Comparison of ENCODE assay signal across 22 cellular contexts in the genomic region with DNA sequence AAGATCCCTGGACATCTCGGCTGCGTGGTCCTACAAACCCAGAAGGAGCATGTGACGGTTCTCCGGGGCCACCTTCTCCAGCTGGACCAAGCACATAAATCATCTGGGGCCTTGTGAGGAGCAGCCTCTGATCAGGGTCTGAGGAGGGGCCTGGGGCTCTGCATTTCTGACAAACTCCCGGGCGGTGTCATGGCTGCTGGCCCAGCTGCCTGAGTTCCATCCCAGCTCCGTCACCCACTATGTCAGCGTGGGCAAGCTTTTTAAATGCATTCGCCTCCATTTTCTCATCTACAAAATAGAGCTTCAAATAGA.
A peak's percentile ranks its signal among the peaks of the same experiment; 100 is the strongest.
DNase-seq lines count a peak whose midpoint lies in the region; ATAC-seq and TF ChIP-seq lines count a peak whose summit lies in the region.
"Had no signal": no experiment of that assay in that cellular context is flagged by ENCODE, and none has a peak within 500 bp of the region (broad histone marks: within the 10 kb centered on the region; RNA-seq: fewer than 3 reads in every experiment).

No MANE protein-coding gene starts in this region.

- TF ChIP-seq CTCF in chondrocyte (IDR thresholded peaks at IDR 0.05), result no peak
- TF ChIP-seq CTCF in stomach (IDR thresholded peaks at IDR 0.05), result no peak

- no peaks in the 10 kb centered on the region for H3K27me3 Mint-ChIP-seq in activated naive CD8-positive, alpha-beta T cell
- no peaks in the 10 kb centered on the region for H3K27me3 Mint-ChIP-seq in activated naive CD8-positive, alpha-beta T cell treated with anti-CD3 and anti-CD28 coated beads, Interleukin-2, amount 50 U/mL, for 24 hours
- H3K27me3 Mint-ChIP-seq in chondrocyte (ENCODE audit: low read depth), result no peaks in the 10 kb centered on the region
- no peaks in the 10 kb centered on the region for H3K27me3 Mint-ChIP-seq in naive thymus-derived CD8-positive, alpha-beta T cell
- H3K27me3 Mint-ChIP-seq: B cell had no signal

- H3K4me1 ChIP-seq in stomach, result peaks cover 25 to 55% (median 45%) of the 10 kb centered on the region in 4 donors

- no peaks in the 10 kb centered on the region for H3K36me3 Mint-ChIP-seq in activated naive CD8-positive, alpha-beta T cell
- H3K36me3 Mint-ChIP-seq in activated naive CD8-positive, alpha-beta T cell treated with anti-CD3 and anti-CD28 coated beads, Interleukin-2, amount 50 U/mL, for 24 hours (ENCODE audit: low read depth), result no peaks in the 10 kb centered on the region
- H3K36me3 Mint-ChIP-seq in chondrocyte (ENCODE audit: low read depth), result no peaks in the 10 kb centered on the region
- H3K36me3 Mint-ChIP-seq in naive thymus-derived CD8-positive, alpha-beta T cell, result no peaks in the 10 kb centered on the region
- H3K36me3 Mint-ChIP-seq: neural progenitor cell had no signal

- no peak overlapping the region for H3K27ac ChIP-seq in stomach
- H3K27ac ChIP-seq: A549, neural progenitor cell had no signal

- no peak overlapping the region for H3K4me3 Mint-ChIP-seq in activated naive CD8-positive, alpha-beta T cell
- H3K4me3 Mint-ChIP-seq in activated naive CD8-positive, alpha-beta T cell treated with anti-CD3 and anti-CD28 coated beads, Interleukin-2, amount 50 U/mL, for 24 hours, result no peak overlapping the region
- no peak overlapping the region for H3K4me3 Mint-ChIP-seq in chondrocyte (ENCODE audit: unreplicated experiment)
- peak overlapping the region in 6 of 10 donors; percentile 15 to 77 (median 48) for H3K4me3 Mint-ChIP-seq in naive thymus-derived CD8-positive, alpha-beta T cell
- H3K4me3 Mint-ChIP-seq: activated CD4-positive, alpha-beta memory T cell treated with anti-CD3 and anti-CD28 coated beads, Interleukin-2, amount 10 ng/mL, durations not matched to agents 7 days and 5 days; B cell had no signal

- ATAC-seq in activated naive CD8-positive, alpha-beta T cell treated with anti-CD3 and anti-CD28 coated beads, Interleukin-2, amount 50 U/mL, for 24 hours, result no peak
- ATAC-seq in naive thymus-derived CD8-positive, alpha-beta T cell, result no peak
- ATAC-seq in GM19455 (IDR thresholded peaks at IDR 0.05; ENCODE audit: unreplicated experiment) (no peak), HG02623 (IDR thresholded peaks at IDR 0.05; ENCODE audit: unreplicated experiment) (no peak)
- ATAC-seq: A549, GM12878, right cardiac atrium had no signal

- TF ChIP-seq EP300 in stomach (IDR thresholded peaks at IDR 0.05), result no peak

- peak overlapping the region; percentile 30 for H3K27ac Mint-ChIP-seq in activated naive CD8-positive, alpha-beta T cell
- no peak overlapping the region for H3K27ac Mint-ChIP-seq in activated naive CD8-positive, alpha-beta T cell treated with anti-CD3 and anti-CD28 coated beads, Interleukin-2, amount 50 U/mL, for 24 hours
- H3K27ac Mint-ChIP-seq in chondrocyte (ENCODE audit: unreplicated experiment), result peak overlapping the region; percentile 68
- peak overlapping the region; percentile 8 to 100 (median 92) for H3K27ac Mint-ChIP-seq in naive thymus-derived CD8-positive, alpha-beta T cell
- H3K27ac Mint-ChIP-seq: activated CD4-positive, alpha-beta memory T cell treated with anti-CD3 and anti-CD28 coated beads, Interleukin-2, amount 10 ng/mL, durations not matched to agents 7 days and 5 days; B cell had no signal

- POLR2A ChIA-PET in naive thymus-derived CD8-positive, alpha-beta T cell (lab: Charles Lee), result interaction anchor here (0.7 to 4.2 kb wide), 10 partner anchors 8 to 128 kb away, joined by 3 to 35 read pairs (median 5); no protein-coding TSS in a partner anchor

- TF ChIP-seq POLR2A in stomach (IDR thresholded peaks at IDR 0.05), result no peak

- no peak overlapping the region for H3K4me3 ChIP-seq in stomach
- H3K4me3 ChIP-seq: A549, GM12878, neural progenitor cell had no signal

- DNase-seq in activated naive CD8-positive, alpha-beta T cell treated with anti-CD3 and anti-CD28 coated beads, Interleukin-2, amount 50 U/mL, for 24 hours, result no peak
- DNase-seq in chondrocyte (ENCODE audit: low spot score) (peak; percentile 51), stomach (peak; percentile 23), nucleus accumbens (lab: John Stamatoyannopoulos, UW) (no peak)
- DNase-seq in naive thymus-derived CD8-positive, alpha-beta T cell, result no peak
- DNase-seq: activated naive CD4-positive, alpha-beta T cell treated with anti-CD3 and anti-CD28 coated beads, Interleukin-2, amount 50 U/mL, for 16 hours; COR-L47; DND-41; KBM-7; NCI-H1436 treated with DMSO at 0.1 percent for 48 hours; NCI-H524 treated with DMSO at 0.1 percent for 48 hours; stimulated activated CD4-positive, alpha-beta T cell treated with anti-CD3 and anti-CD28 coated beads, Interleukin-12 subunit alpha, Interleukin-12 subunit beta, amount 100 ng/mL, for 4 hours; T1000 had no signal

- H3K36me3 ChIP-seq in stomach, result no peaks in the 10 kb centered on the region
- H3K36me3 ChIP-seq: neural progenitor cell had no signal

- no peaks in the 10 kb centered on the region for H3K9me3 Mint-ChIP-seq in activated naive CD8-positive, alpha-beta T cell (ENCODE audit: low read depth)
- H3K9me3 Mint-ChIP-seq in activated naive CD8-positive, alpha-beta T cell treated with anti-CD3 and anti-CD28 coated beads, Interleukin-2, amount 50 U/mL, for 24 hours, result no peaks in the 10 kb centered on the region
- H3K9me3 Mint-ChIP-seq in chondrocyte (ENCODE audit: low read depth), result no peaks in the 10 kb centered on the region
- no peaks in the 10 kb centered on the region for H3K9me3 Mint-ChIP-seq in naive thymus-derived CD8-positive, alpha-beta T cell
- H3K9me3 Mint-ChIP-seq: activated CD4-positive, alpha-beta memory T cell treated with anti-CD3 and anti-CD28 coated beads, Interleukin-2, amount 10 ng/mL, durations not matched to agents 7 days and 5 days; neural progenitor cell had no signal

- WGBS in stomach, 5 donors, result 96 to 98% (median 97%) methylated on average over 9 of the region's 9 CpGs

- peaks cover 84% of the 10 kb centered on the region for H3K4me1 Mint-ChIP-seq in activated naive CD8-positive, alpha-beta T cell (ENCODE audit: low read depth)
- H3K4me1 Mint-ChIP-seq in activated naive CD8-positive, alpha-beta T cell treated with anti-CD3 and anti-CD28 coated beads, Interleukin-2, amount 50 U/mL, for 24 hours, result peaks cover 71% of the 10 kb centered on the region
- peaks cover 75% of the 10 kb centered on the region for H3K4me1 Mint-ChIP-seq in chondrocyte (ENCODE audit: low read depth)
- peaks cover 30 to 94% (median 91%) of the 10 kb centered on the region in 4 donors for H3K4me1 Mint-ChIP-seq in naive thymus-derived CD8-positive, alpha-beta T cell

- H3K9me3 ChIP-seq in stomach, result no peaks in the 10 kb centered on the region
- H3K9me3 ChIP-seq: A549 had no signal

- H3K27me3 ChIP-seq in stomach, result no peaks in the 10 kb centered on the region
- H3K27me3 ChIP-seq: neural progenitor cell had no signal

- intact Hi-C loops in stomach (cut with DNase I; ENCODE audit: low total_unique reads), result no loop called here

Comparison
In these comparisons a context has a peak if more than half of its experiments do, and no peak if none do; other contexts are left out.
1. H3K4me3 Mint-ChIP-seq: peak in naive thymus-derived CD8-positive, alpha-beta T cell (6 of 10); none in activated naive CD8-positive, alpha-beta T cell (single experiment), activated naive CD8-positive, alpha-beta T cell treated with anti-CD3 and anti-CD28 coated beads, Interleukin-2, amount 50 U/mL, for 24 hours (single experiment) and chondrocyte (single experiment).
2. DNase-seq: peak in chondrocyte (single experiment) and stomach (single experiment); none in activated naive CD8-positive, alpha-beta T cell treated with anti-CD3 and anti-CD28 coated beads, Interleukin-2, amount 50 U/mL, for 24 hours (single experiment), naive thymus-derived CD8-positive, alpha-beta T cell (0 of 10) and nucleus accumbens (0 of 56).